10 cellular contexts compared by ENCODE assay signal in genomic region chr20:41476013-41476441, GRCh38.
A peak's percentile ranks its signal among the peaks of the same experiment; 100 is the strongest.
DNase-seq lines count a peak whose midpoint lies in the region; ATAC-seq and TF ChIP-seq lines count a peak whose summit lies in the region.
"Had no signal": no experiment of that assay in that cellular context is flagged by ENCODE, and none has a peak within 500 bp of the region (broad histone marks: within the 10 kb centered on the region; RNA-seq: fewer than 3 reads in every experiment).

No MANE protein-coding gene starts in this region.

- peaks cover 33% of the 10 kb centered on the region for H3K4me1 Mint-ChIP-seq in T-helper 2 cell treated with Interferon-gamma antibody and Interleukin-4, amounts not matched to agents 5 μg/mL and 100 μg/mL, for 36 hours (ENCODE audit: low read depth)

- no peak overlapping the region for H3K27ac Mint-ChIP-seq in T-helper 2 cell treated with Interferon-gamma antibody and Interleukin-4, amounts not matched to agents 5 μg/mL and 100 μg/mL, for 36 hours

- DNase-seq in AG09309 (ENCODE audit: low read depth) (peak; percentile 74), NCI-H146 (lab: John Stamatoyannopoulos, UW) (peak; percentile 79), brain microvascular endothelial cell (peak; percentile 52), left lung (no peak), SW480 (ENCODE audit: low spot score) (no peak)
- no peak for DNase-seq in T-helper 2 cell treated with Interferon-gamma antibody and Interleukin-4, amounts not matched to agents 5 μg/mL and 100 μg/mL, for 36 hours (ENCODE audit: low spot score)
- DNase-seq: DND-41, T-helper 9 cell had no signal

- no peaks in the 10 kb centered on the region for H3K27me3 ChIP-seq in brain microvascular endothelial cell (replicated peaks)
- no peaks in the 10 kb centered on the region for H3K27me3 ChIP-seq in left lung

- ATAC-seq in left lung (peak; percentile 80), GM21529 (IDR thresholded peaks at IDR 0.05; ENCODE audit: unreplicated experiment) (no peak), HG03159 (IDR thresholded peaks at IDR 0.05; ENCODE audit: unreplicated experiment) (no peak)

- no peak overlapping the region for H3K27ac ChIP-seq in brain microvascular endothelial cell
- H3K27ac ChIP-seq in left lung = peak overlapping the region; percentile 16 to 21

- no peak overlapping the region for H3K4me3 Mint-ChIP-seq in T-helper 2 cell treated with Interferon-gamma antibody and Interleukin-4, amounts not matched to agents 5 μg/mL and 100 μg/mL, for 36 hours

- TF ChIP-seq CTCF in AG09309 (IDR thresholded peaks at IDR 0.05; ENCODE audit: control insufficient read depth, insufficient read depth, low read depth, low read length, missing control alignments) (no peak), brain microvascular endothelial cell (IDR thresholded peaks at IDR 0.05; ENCODE audit: low read depth, low read length, missing control alignments) (no peak), left lung (IDR thresholded peaks at IDR 0.05) (no peak)

- H3K9me3 ChIP-seq in left lung = no peaks in the 10 kb centered on the region

- H3K4me1 ChIP-seq in left lung = peaks cover 4 to 11% of the 10 kb centered on the region in 2 donors

- intact Hi-C loops in left lung (cut with DNase I) = no loop called here

- H3K36me3 ChIP-seq in brain microvascular endothelial cell (replicated peaks) (no peaks in the 10 kb centered on the region), left lung (peaks cover 0 to 11% of the 10 kb centered on the region in 2 donors)

- in situ Hi-C loops in brain microvascular endothelial cell (cut with HindIII; ENCODE audit: low pct_ligation_motif_present, low sequenced_read_pairs) = no loop called here

- peaks cover 37% of the 10 kb centered on the region for H3K36me3 Mint-ChIP-seq in T-helper 2 cell treated with Interferon-gamma antibody and Interleukin-4, amounts not matched to agents 5 μg/mL and 100 μg/mL, for 36 hours (ENCODE audit: low read depth)

- H3K4me3 ChIP-seq in AG09309 (ENCODE audit: control insufficient read depth, low read depth, low read length) (no peak overlapping the region), brain microvascular endothelial cell (ENCODE audit: low read depth, low read length) (no peak overlapping the region), left lung (no peak overlapping the region)

- H3K27me3 Mint-ChIP-seq in T-helper 2 cell treated with Interferon-gamma antibody and Interleukin-4, amounts not matched to agents 5 μg/mL and 100 μg/mL, for 36 hours (ENCODE audit: low read depth) = no peaks in the 10 kb centered on the region

- no peaks in the 10 kb centered on the region for H3K9me3 Mint-ChIP-seq in T-helper 2 cell treated with Interferon-gamma antibody and Interleukin-4, amounts not matched to agents 5 μg/mL and 100 μg/mL, for 36 hours

Comparison
In these comparisons a context has a peak if more than half of its experiments do, and no peak if none do; other contexts are left out.
1. DNase-seq: peak in AG09309 (single experiment), NCI-H146 (single experiment) and brain microvascular endothelial cell (single experiment); none in left lung (0 of 2), T-helper 2 cell treated with Interferon-gamma antibody and Interleukin-4, amounts not matched to agents 5 μg/mL and 100 μg/mL, for 36 hours (single experiment) and SW480 (single experiment).